8 cellular contexts compared by ENCODE assay signal in genomic region chrX:15749642-15750610, GRCh38. TPM values are rescaled to one million over a fixed set of nuclear protein-coding genes. Genes with fewer than 3 reads are reported as not detected.
DNase-seq lines count a peak whose midpoint lies in the region; ATAC-seq and FAIRE-seq lines count a peak whose summit lies in the region.

No MANE protein-coding gene starts in this region.

- no peak overlapping the region for H3K4me3 ChIP-seq in HAP-1

- H3K4me3 Mint-ChIP-seq in natural killer cell treated with Interleukin-12 subunit alpha and Interleukin-12 subunit beta and Interleukin-15 and Interleukin-18, amount 100 ng/mL, for 72 hours = peak overlapping the region; percentile 83

- H3K4me1 Mint-ChIP-seq in natural killer cell treated with Interleukin-12 subunit alpha and Interleukin-12 subunit beta and Interleukin-15 and Interleukin-18, amount 100 ng/mL, for 72 hours (ENCODE audit: low read depth in 2 of 2) = peaks cover 49 to 65% of the 10 kb centered on the region in 2 donors

- FAIRE-seq in colon (lab: Jason Lieb, UNC) (peak; percentile 69), frontal cortex (lab: Jason Lieb, UNC) (no peak)

- in situ Hi-C loops in HAP-1 (cut with MboI; ENCODE audit: low sequenced_read_pairs) = no loop called here

- no peaks in the 10 kb centered on the region for H3K27me3 Mint-ChIP-seq in natural killer cell treated with Interleukin-12 subunit alpha and Interleukin-12 subunit beta and Interleukin-15 and Interleukin-18, amount 100 ng/mL, for 72 hours

- peak; percentile 21 for DNase-seq in GM03348 (ENCODE audit: low spot score)
- DNase-seq in M059J (ENCODE audit: low read depth) = peak; percentile 69
- no peak for DNase-seq in natural killer cell treated with Interleukin-12 subunit alpha and Interleukin-12 subunit beta and Interleukin-15 and Interleukin-18, amount 100 ng/mL, for 72 hours (ENCODE audit: low spot score)
- no peak for DNase-seq in frontal cortex (ENCODE audit: low spot score in 2 of 2)
- DNase-seq in HAP-1 (ENCODE audit: low spot score in 2 of 2) = no peak
- DNase-seq in NCI-H1694 (lab: John Stamatoyannopoulos, UW) = no peak

- peaks cover 75% of the 10 kb centered on the region for H3K4me1 ChIP-seq in HAP-1

- H3K36me3 ChIP-seq in HAP-1 (replicated peaks) = no peaks in the 10 kb centered on the region

- H3K9me3 ChIP-seq in HAP-1 = no peaks in the 10 kb centered on the region

- H3K36me3 Mint-ChIP-seq in natural killer cell treated with Interleukin-12 subunit alpha and Interleukin-12 subunit beta and Interleukin-15 and Interleukin-18, amount 100 ng/mL, for 72 hours = no peaks in the 10 kb centered on the region

- no peaks in the 10 kb centered on the region for H3K9me3 Mint-ChIP-seq in natural killer cell treated with Interleukin-12 subunit alpha and Interleukin-12 subunit beta and Interleukin-15 and Interleukin-18, amount 100 ng/mL, for 72 hours

- peak; percentile 93 for ATAC-seq in GM21717 (IDR thresholded peaks at IDR 0.05; ENCODE audit: unreplicated experiment)
- peak; percentile 73 to 74 for ATAC-seq in natural killer cell treated with Interleukin-12 subunit alpha and Interleukin-12 subunit beta and Interleukin-15 and Interleukin-18, amount 100 ng/mL, for 72 hours

- H3K27ac Mint-ChIP-seq in natural killer cell treated with Interleukin-12 subunit alpha and Interleukin-12 subunit beta and Interleukin-15 and Interleukin-18, amount 100 ng/mL, for 72 hours = peak overlapping the region; percentile 94 to 97

- H3K27me3 ChIP-seq in HAP-1 (ENCODE audit: low read depth) = no peaks in the 10 kb centered on the region

RNA-seq across cellular contexts. Expression of gene CA5B, which starts 11.9 kb away (rescaled TPM):
- 5.2 and 6.8 TPM in 2 replicates for total RNA-seq in M059J (2014; rRNA removed; shearing (Covaris generic))
- 10 to 100 TPM; 21.1 to 52.1 TPM for total RNA-seq in natural killer cell treated with Interleukin-12 subunit alpha and Interleukin-12 subunit beta and Interleukin-15 and Interleukin-18, amount 100 ng/mL, for 72 hours
- total RNA-seq in frontal cortex = 4.5 TPM

RNA-seq across cellular contexts. Expression of gene ZRSR2, which starts 40.4 kb away (rescaled TPM):
- 1.9 and 4.2 TPM in 2 replicates for total RNA-seq in M059J (2014; rRNA removed; shearing (Covaris generic))
- 10 to 100 TPM; 21.4 to 28.6 TPM for total RNA-seq in natural killer cell treated with Interleukin-12 subunit alpha and Interleukin-12 subunit beta and Interleukin-15 and Interleukin-18, amount 100 ng/mL, for 72 hours
- 4.5 TPM for total RNA-seq in frontal cortex

Comparison
In these comparisons a context has a peak if more than half of its experiments do, and no peak if none do; other contexts are left out.
1. DNase-seq: peak in GM03348 (single experiment) and M059J (single experiment); none in natural killer cell treated with Interleukin-12 subunit alpha and Interleukin-12 subunit beta and Interleukin-15 and Interleukin-18, amount 100 ng/mL, for 72 hours (single experiment), frontal cortex (0 of 2), HAP-1 (0 of 2) and NCI-H1694 (single experiment).